11 cellular contexts compared by ENCODE assay signal in the genomic region with DNA sequence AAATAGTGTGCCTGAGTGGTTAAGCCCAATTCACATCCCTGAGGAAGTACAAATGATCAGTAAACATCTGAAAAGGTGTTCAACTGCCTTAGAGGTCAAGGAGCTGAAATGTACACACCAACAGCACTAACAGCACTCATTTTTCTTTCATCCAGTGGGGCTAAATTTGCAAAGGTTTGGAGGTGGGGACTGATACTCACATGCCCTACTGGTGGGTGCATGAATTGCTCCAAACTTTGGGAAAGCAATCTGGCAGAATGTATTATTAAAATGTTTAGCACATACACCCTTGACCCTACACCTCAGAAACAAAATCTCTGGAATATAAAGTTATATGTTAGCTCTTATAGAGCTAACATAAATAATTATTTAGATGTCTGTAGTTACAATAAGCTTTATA. TPM values are rescaled to one million over a fixed set of nuclear protein-coding genes. Genes with fewer than 3 reads are reported as not detected.
A peak's percentile ranks its signal among the peaks of the same experiment; 100 is the strongest.
DNase-seq lines count a peak whose midpoint lies in the region; ATAC-seq and TF ChIP-seq lines count a peak whose summit lies in the region.
"Had no signal": no experiment of that assay in that cellular context is flagged by ENCODE, and none has a peak within 500 bp of the region (broad histone marks: within the 10 kb centered on the region; RNA-seq: fewer than 3 reads in every experiment).

No MANE protein-coding gene starts in this region.

- no peak overlapping the region for H3K9ac ChIP-seq in SK-N-SH

- H3K4me3 Mint-ChIP-seq in stimulated activated naive CD8-positive, alpha-beta T cell treated with anti-CD3 and anti-CD28 coated beads, Interleukin-15, amount 100 ng/mL, for 72 hours: no peak overlapping the region

- H3K27ac ChIP-seq in SK-N-SH (ENCODE audit: low read depth in 2 of 2, low read length in 1 of 2) (no peak overlapping the region), hepatocyte (no peak overlapping the region)

- no peaks in the 10 kb centered on the region for H3K9me2 ChIP-seq in SK-N-SH
- no peaks in the 10 kb centered on the region for H3K9me2 ChIP-seq in hepatocyte (replicated peaks; ENCODE audit: insufficient read depth)

- H3K4me2 ChIP-seq in SK-N-SH: no peak overlapping the region
- no peak overlapping the region for H3K4me2 ChIP-seq in hepatocyte

- H3K9me3 Mint-ChIP-seq in stimulated activated naive CD8-positive, alpha-beta T cell treated with anti-CD3 and anti-CD28 coated beads, Interleukin-15, amount 100 ng/mL, for 72 hours: no peaks in the 10 kb centered on the region

- H3F3A ChIP-seq in SK-N-SH (replicated peaks; ENCODE audit: insufficient read depth): no peaks in the 10 kb centered on the region

- H3K36me3 ChIP-seq in H7 (replicated peaks; ENCODE audit: control insufficient read depth, insufficient read depth, low read length): no peaks in the 10 kb centered on the region
- H3K36me3 ChIP-seq in SK-N-SH (replicated peaks in 1 of 2; ENCODE audit: control insufficient read depth in 1 of 2, insufficient read depth in 2 of 2, low read length in 1 of 2): no peaks in the 10 kb centered on the region
- H3K36me3 ChIP-seq in hepatocyte (replicated peaks; ENCODE audit: insufficient read depth, low read depth): no peaks in the 10 kb centered on the region

- TF ChIP-seq CTCF in SK-N-SH (IDR thresholded peaks at IDR 0.05): peak; percentile 45
- peak; percentile 7 for TF ChIP-seq CTCF in hepatocyte (IDR thresholded peaks at IDR 0.05; ENCODE audit: poor library complexity)

- no peak overlapping the region for H3K27ac Mint-ChIP-seq in stimulated activated naive CD8-positive, alpha-beta T cell treated with anti-CD3 and anti-CD28 coated beads, Interleukin-15, amount 100 ng/mL, for 72 hours

- CTCF ChIA-PET in SK-N-SH (lab: Yijun Ruan, JAX): interaction anchor here (0.6 to 1.0 kb wide), 2 partner anchors 15 to 107 kb away, joined by 3 to 4 read pairs; a partner anchor contains a TSS

- H3K9me3 ChIP-seq in SK-N-SH (no peaks in the 10 kb centered on the region), hepatocyte (ENCODE audit: low read depth) (no peaks in the 10 kb centered on the region)

- no peaks in the 10 kb centered on the region for H3K4me1 ChIP-seq in SK-N-SH (ENCODE audit: control insufficient read depth in 1 of 2, insufficient read depth in 2 of 2, low read depth in 1 of 2, low read length in 1 of 2)
- no peaks in the 10 kb centered on the region for H3K4me1 ChIP-seq in hepatocyte (ENCODE audit: insufficient read depth)

- H3K4me1 Mint-ChIP-seq in stimulated activated naive CD8-positive, alpha-beta T cell treated with anti-CD3 and anti-CD28 coated beads, Interleukin-15, amount 100 ng/mL, for 72 hours: no peaks in the 10 kb centered on the region

- H3K27me3 Mint-ChIP-seq in stimulated activated naive CD8-positive, alpha-beta T cell treated with anti-CD3 and anti-CD28 coated beads, Interleukin-15, amount 100 ng/mL, for 72 hours: peaks cover 5% of the 10 kb centered on the region

- ATAC-seq in stimulated activated naive CD8-positive, alpha-beta T cell treated with anti-CD3 and anti-CD28 coated beads, Interleukin-15, amount 100 ng/mL, for 72 hours: no peak

- no peak for TF ChIP-seq RAD21 in SK-N-SH (IDR thresholded peaks at IDR 0.05; ENCODE audit: low read length)

- H3K79me2 ChIP-seq in SK-N-SH (ENCODE audit: insufficient read depth) (no peaks in the 10 kb centered on the region), hepatocyte (no peaks in the 10 kb centered on the region)

- TF ChIP-seq EP300 in SK-N-SH (IDR thresholded peaks at IDR 0.05; ENCODE audit: borderline replicate concordance in 1 of 2, low read depth in 1 of 2, low read length in 1 of 2): no peak

- DNase-seq in CD1c-positive myeloid dendritic cell (ENCODE audit: extremely low spot score) (peak; percentile 11), H7 (peak; percentile 45), SK-N-SH (peak; percentile 50), hepatocyte (ENCODE audit: low spot score) (no peak), MV-4-11 (lab: John Stamatoyannopoulos, UW) (no peak), OCI-M2 (lab: John Stamatoyannopoulos, UW; ENCODE audit: unreplicated experiment) (no peak), NCI-H748 (lab: John Stamatoyannopoulos, UW; ENCODE audit: unreplicated experiment) (no peak)
- no peak for DNase-seq in stimulated activated naive CD8-positive, alpha-beta T cell treated with anti-CD3 and anti-CD28 coated beads, Interleukin-15, amount 100 ng/mL, for 72 hours
- DNase-seq: caudate nucleus, NCI-H774, occipital lobe had no signal

- POLR2A ChIA-PET in SK-N-SH (lab: Yijun Ruan, JAX): no interaction called here

- H3K4me3 ChIP-seq in H7 (ENCODE audit: insufficient read depth, low read depth, low read length): no peak overlapping the region
- H3K4me3 ChIP-seq in SK-N-SH (ENCODE audit: low read depth in 2 of 2, low read length in 1 of 2): no peak overlapping the region
- H3K4me3 ChIP-seq in hepatocyte: no peak overlapping the region

- H4K20me1 ChIP-seq in SK-N-SH (ENCODE audit: insufficient read depth): no peaks in the 10 kb centered on the region
- no peaks in the 10 kb centered on the region for H4K20me1 ChIP-seq in hepatocyte (ENCODE audit: insufficient read depth, poor library complexity, severe bottlenecking)

- H3K27me3 ChIP-seq in H7 (ENCODE audit: control insufficient read depth, insufficient read depth, low read length) (no peaks in the 10 kb centered on the region), SK-N-SH (ENCODE audit: insufficient read depth) (peaks cover 7% of the 10 kb centered on the region; the same call in 1 of the 2 replicates), hepatocyte (peaks cover 3% of the 10 kb centered on the region)

- no peak overlapping the region for H2AFZ ChIP-seq in SK-N-SH (ENCODE audit: low read depth)
- no peak overlapping the region for H2AFZ ChIP-seq in hepatocyte

TF ChIP-seq in SK-N-SH, 30 proteins besides CTCF, POLR2A, EP300 and RAD21:
- no peak for TF ChIP-seq TEAD4 (IDR thresholded peaks at IDR 0.05; ENCODE audit: borderline replicate concordance, insufficient read depth)
- no peak for TF ChIP-seq FOXJ3 (CRISPR knock-in tag; IDR thresholded peaks at IDR 0.05)
- TF ChIP-seq GABPA (IDR thresholded peaks at IDR 0.05; ENCODE audit: low read depth): no peak
- no peak for TF ChIP-seq NFIC (IDR thresholded peaks at IDR 0.05; ENCODE audit: borderline replicate concordance)
- TF ChIP-seq MEF2A (IDR thresholded peaks at IDR 0.05; ENCODE audit: borderline replicate concordance, low read depth): no peak
- TF ChIP-seq SMC3 (IDR thresholded peaks at IDR 0.05; ENCODE audit: low read depth, low read length): no peak
- TF ChIP-seq, protein P1, sequence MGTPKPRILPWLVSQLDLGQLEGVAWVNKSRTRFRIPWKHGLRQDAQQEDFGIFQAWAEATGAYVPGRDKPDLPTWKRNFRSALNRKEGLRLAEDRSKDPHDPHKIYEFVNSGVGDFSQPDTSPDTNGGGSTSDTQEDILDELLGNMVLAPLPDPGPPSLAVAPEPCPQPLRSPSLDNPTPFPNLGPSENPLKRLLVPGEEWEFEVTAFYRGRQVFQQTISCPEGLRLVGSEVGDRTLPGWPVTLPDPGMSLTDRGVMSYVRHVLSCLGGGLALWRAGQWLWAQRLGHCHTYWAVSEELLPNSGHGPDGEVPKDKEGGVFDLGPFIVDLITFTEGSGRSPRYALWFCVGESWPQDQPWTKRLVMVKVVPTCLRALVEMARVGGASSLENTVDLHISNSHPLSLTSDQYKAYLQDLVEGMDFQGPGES (IDR thresholded peaks at IDR 0.05; ENCODE audit: low read depth, low read length): no peak
- no peak for TF ChIP-seq RCOR1 (IDR thresholded peaks at IDR 0.05; ENCODE audit: low read length)
- no peak for TF ChIP-seq RXRA (IDR thresholded peaks at IDR 0.05; ENCODE audit: borderline replicate concordance, low read depth)
- TF ChIP-seq, protein P2, sequence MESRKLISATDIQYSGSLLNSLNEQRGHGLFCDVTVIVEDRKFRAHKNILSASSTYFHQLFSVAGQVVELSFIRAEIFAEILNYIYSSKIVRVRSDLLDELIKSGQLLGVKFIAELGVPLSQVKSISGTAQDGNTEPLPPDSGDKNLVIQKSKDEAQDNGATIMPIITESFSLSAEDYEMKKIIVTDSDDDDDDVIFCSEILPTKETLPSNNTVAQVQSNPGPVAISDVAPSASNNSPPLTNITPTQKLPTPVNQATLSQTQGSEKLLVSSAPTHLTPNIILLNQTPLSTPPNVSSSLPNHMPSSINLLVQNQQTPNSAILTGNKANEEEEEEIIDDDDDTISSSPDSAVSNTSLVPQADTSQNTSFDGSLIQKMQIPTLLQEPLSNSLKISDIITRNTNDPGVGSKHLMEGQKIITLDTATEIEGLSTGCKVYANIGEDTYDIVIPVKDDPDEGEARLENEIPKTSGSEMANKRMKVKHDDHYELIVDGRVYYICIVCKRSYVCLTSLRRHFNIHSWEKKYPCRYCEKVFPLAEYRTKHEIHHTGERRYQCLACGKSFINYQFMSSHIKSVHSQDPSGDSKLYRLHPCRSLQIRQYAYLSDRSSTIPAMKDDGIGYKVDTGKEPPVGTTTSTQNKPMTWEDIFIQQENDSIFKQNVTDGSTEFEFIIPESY (IDR thresholded peaks at IDR 0.05; ENCODE audit: borderline replicate concordance, low read depth): no peak
- no peak for TF ChIP-seq JUND (IDR thresholded peaks at IDR 0.05)
- TF ChIP-seq, protein P3, sequence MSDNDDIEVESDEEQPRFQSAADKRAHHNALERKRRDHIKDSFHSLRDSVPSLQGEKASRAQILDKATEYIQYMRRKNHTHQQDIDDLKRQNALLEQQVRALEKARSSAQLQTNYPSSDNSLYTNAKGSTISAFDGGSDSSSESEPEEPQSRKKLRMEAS (IDR thresholded peaks at IDR 0.05; ENCODE audit: low read depth): no peak

RNA-seq across cellular contexts. Expression of a gene that starts 19.0 kb away (rescaled TPM):
- total RNA-seq in H7 (2014; rRNA removed; shearing (Covaris generic)): 0.17 and 0.26 TPM in 2 replicates
- polyA plus RNA-seq in SK-N-SH (2012; rRNA removed) (not detected in 2 replicates), hepatocyte (1.6 and 2.6 TPM in 2 replicates)
- not detected in 2 replicates for polyA plus RNA-seq in SK-N-SH (2012; cell fraction: cytosol; rRNA removed)
- not detected in 2 replicates for polyA plus RNA-seq in SK-N-SH (2012; cell fraction: nucleus; rRNA removed)
- not detected in 2 replicates for total RNA-seq in hepatocyte
- total RNA-seq: occipital lobe had no signal

Comparison
In these comparisons a context has a peak if more than half of its experiments do, and no peak if none do; other contexts are left out.
1. DNase-seq: peak in CD1c-positive myeloid dendritic cell (single experiment), H7 (single experiment) and SK-N-SH (single experiment); none in hepatocyte (single experiment), MV-4-11 (single experiment), OCI-M2 (single experiment), stimulated activated naive CD8-positive, alpha-beta T cell treated with anti-CD3 and anti-CD28 coated beads, Interleukin-15, amount 100 ng/mL, for 72 hours (0 of 2) and NCI-H748 (single experiment).